In genomic region chr12:110561471-110562201, GRCh38 we compare ENCODE assay signal across 13 cellular contexts. TPM values are rescaled to one million over a fixed set of nuclear protein-coding genes. Genes with fewer than 3 reads are reported as not detected.
A peak's percentile ranks its signal among the peaks of the same experiment; 100 is the strongest.
DNase-seq lines count a peak whose midpoint lies in the region; ATAC-seq and TF ChIP-seq lines count a peak whose summit lies in the region.
"Had no signal": no experiment of that assay in that cellular context is flagged by ENCODE, and none has a peak within 500 bp of the region (broad histone marks: within the 10 kb centered on the region; RNA-seq: fewer than 3 reads in every experiment).

No MANE protein-coding gene starts in this region.

- no peak overlapping the region for H3K4me3 ChIP-seq in A673 (ENCODE audit: low read depth, low read length, poor library complexity, severe bottlenecking)
- H3K4me3 ChIP-seq in mesenchymal stem cell (ENCODE audit: insufficient read depth in 1 of 2, low read depth in 1 of 2, low read length in 2 of 2) = no peak overlapping the region

- H2BK12ac ChIP-seq in mesenchymal stem cell (ENCODE audit: low read length in 2 of 2) = no peak overlapping the region

- no peak for DNase-seq in A673 (ENCODE audit: low spot score)
- DNase-seq in GM04504 (ENCODE audit: low read depth) = peak; percentile 62
- DNase-seq in activated naive CD8-positive, alpha-beta T cell treated with anti-CD3 and anti-CD28 coated beads for 36 hours = no peak
- DNase-seq in mesenchymal stem cell = no peak
- no peak for DNase-seq in NCI-H2171 (lab: John Stamatoyannopoulos, UW)
- DNase-seq in NCI-H1417 treated with DMSO at 0.1 percent for 48 hours (lab: John Stamatoyannopoulos, UW) = no peak
- no peak for DNase-seq in inferior parietal cortex (ENCODE audit: extremely low spot score)
- no peak for DNase-seq in omental fat pad (ENCODE audit: low spot score)
- DNase-seq: head of caudate nucleus; IMR-90; midbrain; NCI-H2081 treated with DMSO at 0.1 percent for 48 hours; stimulated activated CD4-positive, alpha-beta T cell treated with anti-CD3 and anti-CD28 coated beads, Interleukin-12 subunit alpha, Interleukin-12 subunit beta, amount 100 ng/mL, for 4 hours had no signal

- no peak for TF ChIP-seq CTCF in A673 (conservative IDR thresholded peaks at IDR 0.05; ENCODE audit: low read depth, low read length)
- TF ChIP-seq CTCF in omental fat pad (IDR thresholded peaks at IDR 0.05) = no peak

- H3K27ac ChIP-seq in A673 (ENCODE audit: low read depth, low read length, poor library complexity, severe bottlenecking) (peak overlapping the region; percentile 53), mesenchymal stem cell (ENCODE audit: low read length, poor library complexity, severe bottlenecking) (peak overlapping the region; percentile 74)

- H3K36me3 ChIP-seq in A673 (ENCODE audit: insufficient read depth, low read length, poor library complexity, severe bottlenecking) (no peaks in the 10 kb centered on the region), mesenchymal stem cell (ENCODE audit: control insufficient read depth in 1 of 2, insufficient read depth in 2 of 2, low read depth in 1 of 2, low read length in 2 of 2) (no peaks in the 10 kb centered on the region)

- H2BK15ac ChIP-seq in mesenchymal stem cell (ENCODE audit: low read depth, poor library complexity, severe bottlenecking) = no peak overlapping the region

- CTCF ChIA-PET in A673 (lab: Charles Lee) = no interaction called here

- H3K27me3 ChIP-seq in A673 (replicated peaks; ENCODE audit: insufficient read depth, low read depth, low read length, poor library complexity) (no peaks in the 10 kb centered on the region), mesenchymal stem cell (ENCODE audit: control insufficient read depth in 1 of 2, insufficient read depth in 1 of 2, low read length in 2 of 2) (no peaks in the 10 kb centered on the region)

- peaks cover 52% of the 10 kb centered on the region for H3K36me3 Mint-ChIP-seq in activated naive CD8-positive, alpha-beta T cell treated with anti-CD3 and anti-CD28 coated beads for 36 hours

- H3K14ac ChIP-seq in mesenchymal stem cell (ENCODE audit: low read length in 2 of 2) = no peak overlapping the region

- intact Hi-C loops in A673 (cut with micrococcal nuclease; ENCODE audit: unreplicated experiment) = no loop called here

- H3K4me2 ChIP-seq in mesenchymal stem cell (ENCODE audit: low read length, poor library complexity, severe bottlenecking) = peak overlapping the region; percentile 25

- no peak overlapping the region for H4K91ac ChIP-seq in mesenchymal stem cell (ENCODE audit: low read length)

- no peak overlapping the region for H4K8ac ChIP-seq in mesenchymal stem cell (ENCODE audit: low read length)

- peak overlapping the region; percentile 21 for H2BK5ac ChIP-seq in mesenchymal stem cell (ENCODE audit: low read depth, low read length, poor library complexity, severe bottlenecking)

- no peak overlapping the region for H3K23ac ChIP-seq in mesenchymal stem cell (ENCODE audit: low read length in 2 of 2)

- no peaks in the 10 kb centered on the region for H3K27me3 Mint-ChIP-seq in activated naive CD8-positive, alpha-beta T cell treated with anti-CD3 and anti-CD28 coated beads for 36 hours

- no peak overlapping the region for H3K18ac ChIP-seq in mesenchymal stem cell (ENCODE audit: low read depth in 1 of 2, low read length in 2 of 2)

- H3K4me1 ChIP-seq in A673 (ENCODE audit: insufficient read depth, low read length, poor library complexity, severe bottlenecking) (peaks cover 56% of the 10 kb centered on the region), mesenchymal stem cell (ENCODE audit: control insufficient read depth, insufficient read depth, low read depth, low read length) (peaks cover 11% of the 10 kb centered on the region)

- no TSS peak for BruUV-seq in A673 (replicated peaks; lab: Mats Ljungman, UMichigan)

- H3K9ac ChIP-seq in mesenchymal stem cell (ENCODE audit: low read length) = peak overlapping the region; percentile 81

- no peak for ATAC-seq in omental fat pad (ENCODE audit: low FRiP score)

- H3K9me3 ChIP-seq in A673 (ENCODE audit: low read depth, low read length, poor library complexity, severe bottlenecking) = no peaks in the 10 kb centered on the region
- no peaks in the 10 kb centered on the region for H3K9me3 ChIP-seq in mesenchymal stem cell (ENCODE audit: control insufficient read depth, low read length)

- H3K4me3 Mint-ChIP-seq in activated naive CD8-positive, alpha-beta T cell treated with anti-CD3 and anti-CD28 coated beads for 36 hours = peak overlapping the region; percentile 42

- H3K9me3 Mint-ChIP-seq in activated naive CD8-positive, alpha-beta T cell treated with anti-CD3 and anti-CD28 coated beads for 36 hours = peaks cover 9% of the 10 kb centered on the region

- no peak overlapping the region for H2AFZ ChIP-seq in mesenchymal stem cell (ENCODE audit: low read depth, low read length)

- H2AK5ac ChIP-seq in mesenchymal stem cell (ENCODE audit: low read length, severe bottlenecking) = no peak overlapping the region

- no peak overlapping the region for H3K4ac ChIP-seq in mesenchymal stem cell (ENCODE audit: low read depth in 1 of 2, low read length in 2 of 2)

- POLR2A ChIA-PET in A673 (lab: Charles Lee; ENCODE audit: low non-redundant PET) = no interaction called here

- H3K79me1 ChIP-seq in mesenchymal stem cell (replicated peaks; ENCODE audit: low read length, poor library complexity, severe bottlenecking) = peaks cover 18% of the 10 kb centered on the region

- 95% methylated on average over 15 of the region's 15 CpGs for WGBS in mesenchymal stem cell

- H3K4me1 Mint-ChIP-seq in activated naive CD8-positive, alpha-beta T cell treated with anti-CD3 and anti-CD28 coated beads for 36 hours = peaks cover 66% of the 10 kb centered on the region

- no peak overlapping the region for H2BK120ac ChIP-seq in mesenchymal stem cell (ENCODE audit: low read depth, low read length)

- peak overlapping the region; percentile 86 for H3K27ac Mint-ChIP-seq in activated naive CD8-positive, alpha-beta T cell treated with anti-CD3 and anti-CD28 coated beads for 36 hours

RNA-seq across cellular contexts. Expression of gene PPTC7, which starts 21.5 kb away (rescaled TPM):
- 27.5 and 30.9 TPM in 2 replicates for total RNA-seq in A673 (2021)
- total RNA-seq in activated naive CD8-positive, alpha-beta T cell treated with anti-CD3 and anti-CD28 coated beads for 36 hours = 10 to 100 TPM; 46.2 to 48.3 TPM
- polyA plus RNA-seq in mesenchymal stem cell (2013, experiment 1 of 2) = 14.0 TPM
- polyA plus RNA-seq in mesenchymal stem cell (2013, experiment 2 of 2) = 14.8 TPM
- 10 to 100 TPM; 20.8 to 49.1 (median 23.4) TPM for total RNA-seq in omental fat pad

RNA-seq across cellular contexts. Expression of gene TCTN1, which starts 52.3 kb away (rescaled TPM):
- total RNA-seq in A673 (2021) (38.8 TPM in 2 replicates), omental fat pad (10 to 100 TPM; 22.7 to 30.4 (median 25.6) TPM)
- total RNA-seq in activated naive CD8-positive, alpha-beta T cell treated with anti-CD3 and anti-CD28 coated beads for 36 hours = 10 to 100 TPM; 11.0 to 13.6 TPM
- 58.1 TPM for polyA plus RNA-seq in mesenchymal stem cell (2013, experiment 1 of 2)
- polyA plus RNA-seq in mesenchymal stem cell (2013, experiment 2 of 2) = 60.5 TPM

RNA-seq across cellular contexts. Expression of gene RAD9B, which starts 59.5 kb away (rescaled TPM):
- total RNA-seq in A673 (2021) (0.28 TPM in 1 of 2 replicates, not detected in the other), omental fat pad (under 1 TPM in 2 of 4 donors, not detected in 2; 0.31 to 0.60 TPM)
- 1 to 10 TPM; 2.8 to 3.2 TPM for total RNA-seq in activated naive CD8-positive, alpha-beta T cell treated with anti-CD3 and anti-CD28 coated beads for 36 hours
- 0.10 TPM for polyA plus RNA-seq in mesenchymal stem cell (2013, experiment 1 of 2)
- polyA plus RNA-seq in mesenchymal stem cell (2013, experiment 2 of 2) = 0.10 TPM

RNA-seq across cellular contexts. Expression of gene VPS29, which starts 59.7 kb away (rescaled TPM):
- total RNA-seq in A673 (2021) (147 and 150 TPM in 2 replicates), omental fat pad (10 to 100 TPM; 83.5 to 98.8 (median 86.8) TPM)
- total RNA-seq in activated naive CD8-positive, alpha-beta T cell treated with anti-CD3 and anti-CD28 coated beads for 36 hours = 10 to 100 TPM; 84.5 to 91.2 TPM
- 138 TPM for polyA plus RNA-seq in mesenchymal stem cell (2013, experiment 1 of 2)
- 144 TPM for polyA plus RNA-seq in mesenchymal stem cell (2013, experiment 2 of 2)
